Comparison of ENCODE assay signal across 1 cellular context in the genomic region with DNA sequence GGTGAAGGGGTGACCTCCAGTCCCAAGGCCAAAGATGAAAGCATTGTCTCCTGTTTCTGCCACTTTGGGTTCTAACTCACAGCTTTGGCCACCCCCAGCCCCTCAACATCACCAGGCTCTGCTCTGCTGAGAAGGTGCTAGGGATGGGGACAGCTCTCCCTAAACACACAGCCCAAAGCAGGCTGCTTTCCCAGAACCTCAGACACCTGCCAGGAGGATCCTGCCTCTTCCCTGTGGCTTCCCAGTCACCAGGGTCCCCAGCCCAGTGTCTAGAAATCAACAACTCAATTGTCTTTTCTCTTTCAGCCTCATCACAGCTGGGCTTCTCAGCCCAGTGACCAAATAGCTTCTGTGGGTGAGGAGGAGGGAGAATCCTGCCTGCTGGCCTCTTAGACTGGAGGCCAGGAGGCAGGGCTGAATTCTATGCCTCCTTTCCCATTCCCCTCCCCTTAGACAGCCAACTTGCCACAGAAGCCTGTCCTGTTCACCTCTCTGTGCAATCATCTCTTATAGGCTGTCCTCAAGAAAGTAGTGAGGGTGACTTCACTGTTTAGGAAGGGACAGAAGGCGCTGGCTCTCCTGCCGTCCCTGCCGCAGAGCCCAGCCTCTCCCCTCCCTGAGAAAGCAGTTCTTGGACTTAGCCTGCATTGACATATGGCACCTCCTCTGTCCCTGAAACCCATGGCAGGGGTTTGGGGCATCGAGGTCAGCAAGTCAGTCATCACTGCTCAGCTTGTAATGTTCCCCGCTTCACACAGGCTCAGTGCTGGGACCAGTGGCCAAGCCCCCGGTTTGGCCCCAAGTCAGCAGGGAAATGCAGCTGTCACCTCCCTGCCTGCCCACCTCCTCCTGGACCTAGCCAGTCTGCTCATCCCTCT.
TF ChIP-seq lines count a peak whose summit lies in the region.

No MANE protein-coding gene starts in this region.

TF ChIP-seq in GM12878, 131 proteins besides CTCF, POLR2A, EP300 and RAD21:
- TF ChIP-seq IKZF1 (conservative IDR thresholded peaks at IDR 0.05): no peak
- TF ChIP-seq EZH2 (IDR thresholded peaks at IDR 0.05; ENCODE audit: borderline replicate concordance, control insufficient read depth, low read depth, low read length): 0 out of 2 replicates have a peak, but pooled peaks have one; percentile 20
- no peak for TF ChIP-seq STAT3 (IDR thresholded peaks at IDR 0.05; ENCODE audit: low read depth, low read length)
